Comparison of ENCODE assay signal across 11 cellular contexts in genomic region chr18:10131036-10131774, GRCh38.
DNase-seq lines count a peak whose midpoint lies in the region; ATAC-seq, FAIRE-seq and TF ChIP-seq lines count a peak whose summit lies in the region.
"Had no signal": no experiment of that assay in that cellular context is flagged by ENCODE, and none has a peak within 500 bp of the region (broad histone marks: within the 10 kb centered on the region; RNA-seq: fewer than 3 reads in every experiment).

No MANE protein-coding gene starts in this region.

- peak; percentile 59 for FAIRE-seq in keratinocyte (lab: Jason Lieb, UNC)
- FAIRE-seq in small intestine (lab: Jason Lieb, UNC): no peak
- FAIRE-seq: G401.6, TTC549 had no signal

- H3K9me3 Mint-ChIP-seq in WTC11: no peaks in the 10 kb centered on the region
- no peaks in the 10 kb centered on the region for H3K9me3 Mint-ChIP-seq in endothelial cell (ENCODE audit: unreplicated experiment)
- H3K9me3 Mint-ChIP-seq: stimulated activated naive CD8-positive, alpha-beta T cell treated with anti-CD3 and anti-CD28 coated beads, Interleukin-15, Interleukin-2, amounts not matched to agents 100 ng/mL and 50 ng/mL, for 24 hours had no signal

- DNase-seq in HuH-7 (ENCODE audit: low spot score) (peak; percentile 62), WTC11 (ENCODE audit: low spot score) (no peak), keratinocyte (ENCODE audit: low read depth, low spot score) (no peak), small intestine (peak; percentile 15), COR-L47 (lab: John Stamatoyannopoulos, UW) (no peak), endothelial cell (ENCODE audit: low spot score) (no peak)
- no peak for DNase-seq in effector CD8-positive, alpha-beta T cell (lab: John Stamatoyannopoulos, UW)
- DNase-seq: activated effector memory CD4-positive, alpha-beta T cell treated with anti-CD3 and anti-CD28 coated beads, Interleukin-2, amount 50 U/mL, for 16 hours had no signal

- H3K9me3 ChIP-seq in keratinocyte (ENCODE audit: control insufficient read depth, low read depth, low read length) (no peaks in the 10 kb centered on the region), small intestine (ENCODE audit: control insufficient read depth, low read depth) (no peaks in the 10 kb centered on the region)

- TF ChIP-seq CTCF in WTC11 (IDR thresholded peaks at IDR 0.05) (no peak), keratinocyte (optimal IDR thresholded peaks at IDR 0.05 in 1 of 3, IDR thresholded peaks at IDR 0.05 in 1 of 3, conservative IDR thresholded peaks at IDR 0.05 in 1 of 3; ENCODE audit: extremely low read depth in 1 of 3, insufficient read depth in 2 of 3, low read length in 3 of 3) (no peak), endothelial cell (IDR thresholded peaks at IDR 0.05; ENCODE audit: unreplicated experiment) (no peak)

- dilution Hi-C loops in keratinocyte (cut with MboI; ENCODE audit: extremely low pct_ligation_motif_present, low sequenced_read_pairs): no loop called here

- 17 to 38% (median 26%) methylated on average over 11 of the region's 11 CpGs for WGBS in small intestine, 3 donors

- H3K4me3 ChIP-seq in keratinocyte (ENCODE audit: control insufficient read depth in 2 of 3, extremely low read depth in 1 of 3, insufficient read depth in 2 of 3, low read depth in 1 of 3, low read length in 3 of 3) (peak overlapping the region in 2 of 3 experiments; percentile 47 to 49), small intestine (ENCODE audit: low read depth in 1 of 2, low read length in 2 of 2) (peak overlapping the region in 1 of 2 donors; percentile 39)

- H4K20me1 ChIP-seq in keratinocyte (ENCODE audit: control insufficient read depth, extremely low read depth, insufficient read depth, low read length): no peaks in the 10 kb centered on the region

- CTCF ChIA-PET in WTC11 (lab: Charles Lee): interaction anchor here (0.5 to 1.2 kb wide), 3 partner anchors 15 to 395 kb away, joined by 3 to 5 read pairs (median 3); partner anchors contain the start of gene NAPG

- H3K4me3 Mint-ChIP-seq in WTC11 (peak overlapping the region; percentile 69), endothelial cell (ENCODE audit: unreplicated experiment) (no peak overlapping the region)

- H3K27me3 Mint-ChIP-seq in WTC11 (ENCODE audit: low read depth) (peaks cover 14% of the 10 kb centered on the region), endothelial cell (ENCODE audit: unreplicated experiment) (no peaks in the 10 kb centered on the region)

- H3K27ac Mint-ChIP-seq in WTC11 (no peak overlapping the region), endothelial cell (ENCODE audit: unreplicated experiment) (no peak overlapping the region)
- H3K27ac Mint-ChIP-seq: stimulated activated naive CD8-positive, alpha-beta T cell treated with anti-CD3 and anti-CD28 coated beads, Interleukin-15, Interleukin-2, amounts not matched to agents 100 ng/mL and 50 ng/mL, for 24 hours had no signal

- no peaks in the 10 kb centered on the region for H3K79me2 ChIP-seq in keratinocyte (ENCODE audit: control insufficient read depth, insufficient read depth, low read length)

- H3K27ac ChIP-seq in keratinocyte (ENCODE audit: control insufficient read depth, insufficient read depth, low read length) (no peak overlapping the region), small intestine (ENCODE audit: low read depth in 1 of 2, low read length in 1 of 2) (no peak overlapping the region)

- H3K9me1 ChIP-seq in keratinocyte (ENCODE audit: control insufficient read depth, extremely low read depth, insufficient read depth, low read length): no peaks in the 10 kb centered on the region

- POLR2A ChIA-PET in WTC11 (lab: Charles Lee): no interaction called here

- H3K4me1 Mint-ChIP-seq in WTC11 (peaks cover 21% of the 10 kb centered on the region), endothelial cell (ENCODE audit: unreplicated experiment) (peaks cover 5% of the 10 kb centered on the region)

- H3K4me1 ChIP-seq in keratinocyte (ENCODE audit: control insufficient read depth, extremely low read depth, insufficient read depth, low read length): peaks cover 13% of the 10 kb centered on the region
- H3K4me1 ChIP-seq in small intestine (ENCODE audit: control insufficient read depth in 2 of 2, insufficient read depth in 1 of 2, low read depth in 1 of 2, low read length in 1 of 2): no peaks in the 10 kb centered on the region

- ATAC-seq in WTC11: peak; percentile 31

- H3K36me3 ChIP-seq in keratinocyte (ENCODE audit: control insufficient read depth in 2 of 2, extremely low read depth in 1 of 2, insufficient read depth in 2 of 2, low read length in 2 of 2): no peaks in the 10 kb centered on the region
- H3K36me3 ChIP-seq in small intestine (ENCODE audit: control insufficient read depth in 2 of 2, insufficient read depth in 2 of 2, low read length in 2 of 2): no peaks in the 10 kb centered on the region

- H3K27me3 ChIP-seq in keratinocyte (ENCODE audit: control insufficient read depth, extremely low read depth, insufficient read depth, low read length) (no peaks in the 10 kb centered on the region), small intestine (ENCODE audit: control insufficient read depth in 2 of 2, insufficient read depth in 2 of 2, low read length in 2 of 2) (no peaks in the 10 kb centered on the region)

- peak overlapping the region; percentile 70 for H3K4me2 ChIP-seq in keratinocyte (ENCODE audit: control insufficient read depth, extremely low read depth, insufficient read depth, low read depth, low read length)

- H3K36me3 Mint-ChIP-seq in WTC11 (no peaks in the 10 kb centered on the region), endothelial cell (ENCODE audit: low read depth, unreplicated experiment) (no peaks in the 10 kb centered on the region)

- peak overlapping the region; percentile 3 for H3K9ac ChIP-seq in keratinocyte (ENCODE audit: control insufficient read depth, extremely low read depth, insufficient read depth, low read length)

- peak overlapping the region; percentile 21 for H2AFZ ChIP-seq in keratinocyte (ENCODE audit: control insufficient read depth, low read length)

TF ChIP-seq in WTC11, 78 proteins besides CTCF, POLR2A, EP300 and RAD21 (continues in another document):
- TF ChIP-seq GABPB1 (CRISPR knock-in tag; IDR thresholded peaks at IDR 0.05) (no peak), ZNF423 (CRISPR knock-in tag; IDR thresholded peaks at IDR 0.05) (no peak), SOX15 (CRISPR knock-in tag; IDR thresholded peaks at IDR 0.05) (no peak), ZNF138 (CRISPR knock-in tag; conservative IDR thresholded peaks at IDR 0.05) (no peak), ZSCAN18 (CRISPR knock-in tag; IDR thresholded peaks at IDR 0.05) (no peak)
- TF ChIP-seq, protein P1, sequence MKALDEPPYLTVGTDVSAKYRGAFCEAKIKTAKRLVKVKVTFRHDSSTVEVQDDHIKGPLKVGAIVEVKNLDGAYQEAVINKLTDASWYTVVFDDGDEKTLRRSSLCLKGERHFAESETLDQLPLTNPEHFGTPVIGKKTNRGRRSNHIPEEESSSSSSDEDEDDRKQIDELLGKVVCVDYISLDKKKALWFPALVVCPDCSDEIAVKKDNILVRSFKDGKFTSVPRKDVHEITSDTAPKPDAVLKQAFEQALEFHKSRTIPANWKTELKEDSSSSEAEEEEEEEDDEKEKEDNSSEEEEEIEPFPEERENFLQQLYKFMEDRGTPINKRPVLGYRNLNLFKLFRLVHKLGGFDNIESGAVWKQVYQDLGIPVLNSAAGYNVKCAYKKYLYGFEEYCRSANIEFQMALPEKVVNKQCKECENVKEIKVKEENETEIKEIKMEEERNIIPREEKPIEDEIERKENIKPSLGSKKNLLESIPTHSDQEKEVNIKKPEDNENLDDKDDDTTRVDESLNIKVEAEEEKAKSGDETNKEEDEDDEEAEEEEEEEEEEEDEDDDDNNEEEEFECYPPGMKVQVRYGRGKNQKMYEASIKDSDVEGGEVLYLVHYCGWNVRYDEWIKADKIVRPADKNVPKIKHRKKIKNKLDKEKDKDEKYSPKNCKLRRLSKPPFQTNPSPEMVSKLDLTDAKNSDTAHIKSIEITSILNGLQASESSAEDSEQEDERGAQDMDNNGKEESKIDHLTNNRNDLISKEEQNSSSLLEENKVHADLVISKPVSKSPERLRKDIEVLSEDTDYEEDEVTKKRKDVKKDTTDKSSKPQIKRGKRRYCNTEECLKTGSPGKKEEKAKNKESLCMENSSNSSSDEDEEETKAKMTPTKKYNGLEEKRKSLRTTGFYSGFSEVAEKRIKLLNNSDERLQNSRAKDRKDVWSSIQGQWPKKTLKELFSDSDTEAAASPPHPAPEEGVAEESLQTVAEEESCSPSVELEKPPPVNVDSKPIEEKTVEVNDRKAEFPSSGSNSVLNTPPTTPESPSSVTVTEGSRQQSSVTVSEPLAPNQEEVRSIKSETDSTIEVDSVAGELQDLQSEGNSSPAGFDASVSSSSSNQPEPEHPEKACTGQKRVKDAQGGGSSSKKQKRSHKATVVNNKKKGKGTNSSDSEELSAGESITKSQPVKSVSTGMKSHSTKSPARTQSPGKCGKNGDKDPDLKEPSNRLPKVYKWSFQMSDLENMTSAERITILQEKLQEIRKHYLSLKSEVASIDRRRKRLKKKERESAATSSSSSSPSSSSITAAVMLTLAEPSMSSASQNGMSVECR (CRISPR knock-in tag; IDR thresholded peaks at IDR 0.05; ENCODE audit: borderline replicate concordance): no peak

Comparison
In these comparisons a context has a peak if more than half of its experiments do, and no peak if none do; other contexts are left out.
1. DNase-seq: peak in HuH-7 (single experiment) and small intestine (single experiment); none in WTC11 (single experiment), keratinocyte (single experiment), effector CD8-positive, alpha-beta T cell (single experiment), COR-L47 (single experiment) and endothelial cell (single experiment).